Comparison of ENCODE assay signal across 25 cellular contexts in the genomic region with DNA sequence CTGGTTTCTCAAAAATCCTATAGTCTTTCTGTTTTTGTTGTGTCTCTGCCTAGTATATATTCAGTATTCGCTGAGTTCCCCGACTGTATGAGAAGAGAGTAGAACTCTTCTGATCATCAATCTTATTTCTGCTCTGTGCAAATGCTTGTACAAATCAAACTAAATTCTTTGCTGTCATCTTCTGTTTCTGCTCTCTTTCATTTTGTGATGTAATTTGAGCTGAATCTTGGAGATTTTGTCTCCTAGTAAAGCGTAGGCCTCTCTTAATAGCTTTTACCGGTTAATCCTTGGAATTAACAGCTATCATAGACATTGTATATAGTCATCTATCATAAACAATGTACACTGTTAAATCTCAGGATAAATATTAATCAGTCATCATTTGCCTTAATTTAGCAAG.
"Had no signal": no experiment of that assay in that cellular context is flagged by ENCODE, and none has a peak within 500 bp of the region (broad histone marks: within the 10 kb centered on the region; RNA-seq: fewer than 3 reads in every experiment).

No MANE protein-coding gene starts in this region.

- H3K4me2 ChIP-seq: KMS-11 had no signal

- DNase-seq: activated CD4-positive, alpha-beta T cell treated with anti-CD3 and anti-CD28 coated beads, Interleukin-2, amount 10 ng/mL, durations not matched to agents 24 days and 14 days; activated CD4-positive, alpha-beta T cell treated with anti-CD3 and anti-CD28 coated beads, Interleukin-2, amount 50 U/mL, for 4 hours; activated CD8-positive, alpha-beta T cell treated with anti-CD3 and anti-CD28 coated beads for 36 hours; activated effector memory CD4-positive, alpha-beta T cell treated with anti-CD3 and anti-CD28 coated beads, Interleukin-2, amount 50 U/mL, for 16 hours; activated naive CD4-positive, alpha-beta T cell treated with Interleukin-2 at 50 U/mL for 16 hours; activated naive CD8-positive, alpha-beta T cell treated with anti-CD3 and anti-CD28 coated beads, Interleukin-2, amount 10 ng/mL, durations not matched to agents 7 days and 5 days; activated T-cell treated with anti-CD3 and anti-CD28 coated beads, Interleukin-2, amount 50 U/mL, for 1 hour; activated T-cell treated with anti-CD3 and anti-CD28 coated beads, Interleukin-2, amount 50 U/mL, for 72 hours; MM.1S; MV-4-11; NCI-H1092; NCI-H1436 treated with DMSO at 0.1 percent for 48 hours; NCI-H1694 treated with DMSO at 0.1 percent for 48 hours; NCI-H2029; NCI-H345; NCI-H524 treated with DMSO at 0.1 percent for 48 hours; NK-92 treated with Interleukin-12 subunit alpha and Interleukin-12 subunit beta, amount 100 ng/mL, for 24 hours; PC-3; Peyer's patch; RPMI8226; SIG-M5; T1000 had no signal

- H3K4me3 ChIP-seq: cardiac muscle cell, Peyer's patch had no signal

- H3K27me3 ChIP-seq: cardiac muscle cell, Peyer's patch had no signal

- H3K4me1 ChIP-seq: Peyer's patch had no signal

- H3K27ac ChIP-seq: cardiac muscle cell, KMS-11, Peyer's patch had no signal

- H3K9ac ChIP-seq: KMS-11 had no signal

- H3K9me3 ChIP-seq: Peyer's patch had no signal

- ATAC-seq: activated CD8-positive, alpha-beta T cell treated with anti-CD3 and anti-CD28 coated beads for 36 hours; activated T-cell treated with anti-CD3 and anti-CD28 coated beads, Interleukin-2, amount 50 U/mL, for 72 hours; activated T-helper 17 cell treated with anti-CD3 and anti-CD28 coated beads, Interleukin-2, amount 50 U/mL, for 72 hours; PC-3 had no signal
